Comparison of ENCODE assay signal across 8 cellular contexts in genomic region chr3:158105124-158105709, GRCh38. TPM values are rescaled to one million over a fixed set of nuclear protein-coding genes. Genes with fewer than 3 reads are reported as not detected.
DNase-seq lines count a peak whose midpoint lies in the region; ATAC-seq and TF ChIP-seq lines count a peak whose summit lies in the region.

No MANE protein-coding gene starts in this region.

- no peaks in the 10 kb centered on the region for H3K9me3 ChIP-seq in right cardiac atrium (ENCODE audit: control insufficient read depth, low read length)
- H3K9me3 ChIP-seq in testis, result no peaks in the 10 kb centered on the region

- DNase-seq in AG04449 (ENCODE audit: low read depth, low spot score), result no peak
- peak; percentile 27 for DNase-seq in H4 (ENCODE audit: low spot score)
- no peak for DNase-seq in activated CD4-positive, alpha-beta memory T cell treated with anti-CD3 and anti-CD28 coated beads, Interleukin-2, amount 10 ng/mL, durations not matched to agents 7 days and 5 days
- DNase-seq in right cardiac atrium, result peak in 2 of 3 donors; percentile 58 to 64
- no peak for DNase-seq in testis
- DNase-seq in superior temporal gyrus (ENCODE audit: extremely low spot score), result no peak
- no peak for DNase-seq in cerebellar nuclear complex (lab: John Stamatoyannopoulos, UW)

- intact Hi-C loops in right cardiac atrium (cut with DNase I) (no loop called here), testis (cut with DNase I; ENCODE audit: low total_unique reads) (no loop called here)

- peaks cover 56% of the 10 kb centered on the region for H3K4me1 Mint-ChIP-seq in activated CD4-positive, alpha-beta memory T cell treated with anti-CD3 and anti-CD28 coated beads, Interleukin-2, amount 10 ng/mL, durations not matched to agents 7 days and 5 days

- H3K4me3 ChIP-seq in AG04449 (ENCODE audit: low read depth, low read length), result peak overlapping the region; percentile 88
- peak overlapping the region; percentile 75 for H3K4me3 ChIP-seq in right cardiac atrium (ENCODE audit: low read length)
- H3K4me3 ChIP-seq in testis, result peak overlapping the region; percentile 22 to 48

- 3% methylated on average over 39 of the region's 39 CpGs for WGBS in right cardiac atrium
- WGBS in testis, 2 donors, result 6 to 7% methylated on average over 30 to 38 of the region's 39 CpGs

- POLR2A ChIA-PET in AG04449 (lab: Yijun Ruan, JAX), result interaction anchor here (0.7 to 1.5 kb wide), 4 partner anchors 57 to 698 kb away, joined by 4 to 5 read pairs (median 4); no protein-coding TSS in a partner anchor
- POLR2A ChIA-PET in activated CD4-positive, alpha-beta memory T cell treated with anti-CD3 and anti-CD28 coated beads, Interleukin-2, amount 10 ng/mL, durations not matched to agents 7 days and 5 days (lab: Charles Lee), result interaction anchor here (0.5 kb wide), 1 partner anchor 327 kb away, joined by 3 read pairs; no protein-coding TSS in a partner anchor

- no peaks in the 10 kb centered on the region for H3K36me3 ChIP-seq in testis (ENCODE audit: low read depth, missing control alignments)

- peaks cover 7% of the 10 kb centered on the region for H3K4me1 ChIP-seq in right cardiac atrium (ENCODE audit: control insufficient read depth, insufficient read depth, low read length)
- H3K4me1 ChIP-seq in testis, result no peaks in the 10 kb centered on the region

- peak overlapping the region; percentile 27 for H3K27ac Mint-ChIP-seq in activated CD4-positive, alpha-beta memory T cell treated with anti-CD3 and anti-CD28 coated beads, Interleukin-2, amount 10 ng/mL, durations not matched to agents 7 days and 5 days

- TF ChIP-seq CTCF in AG04449 (IDR thresholded peaks at IDR 0.05; ENCODE audit: insufficient read depth, low read length, missing control alignments) (no peak), testis (IDR thresholded peaks at IDR 0.05) (no peak)

- H3K27ac ChIP-seq in right cardiac atrium (ENCODE audit: low read length) (peak overlapping the region; percentile 26), testis (no peak overlapping the region)

- H3K4me3 Mint-ChIP-seq in activated CD4-positive, alpha-beta memory T cell treated with anti-CD3 and anti-CD28 coated beads, Interleukin-2, amount 10 ng/mL, durations not matched to agents 7 days and 5 days, result peak overlapping the region; percentile 74

- peak; percentile 22 to 34 for ATAC-seq in right cardiac atrium
- no peak for ATAC-seq in HG02970 (IDR thresholded peaks at IDR 0.05; ENCODE audit: low FRiP score, unreplicated experiment)

- CTCF ChIA-PET in AG04449 (lab: Yijun Ruan, JAX), result interaction anchor here (0.7 to 3.4 kb wide), 8 partner anchors 13 to 572 kb away, joined by 3 to 16 read pairs (median 4); no protein-coding TSS in a partner anchor
- CTCF ChIA-PET in activated CD4-positive, alpha-beta memory T cell treated with anti-CD3 and anti-CD28 coated beads, Interleukin-2, amount 10 ng/mL, durations not matched to agents 7 days and 5 days (lab: Charles Lee), result interaction anchor here (1.2 kb wide), 1 partner anchor 10 kb away, joined by 4 read pairs; no protein-coding TSS in a partner anchor

- peaks cover 16% of the 10 kb centered on the region for H3K36me3 Mint-ChIP-seq in activated CD4-positive, alpha-beta memory T cell treated with anti-CD3 and anti-CD28 coated beads, Interleukin-2, amount 10 ng/mL, durations not matched to agents 7 days and 5 days (ENCODE audit: low read depth)

- no peaks in the 10 kb centered on the region for H3K9me3 Mint-ChIP-seq in activated CD4-positive, alpha-beta memory T cell treated with anti-CD3 and anti-CD28 coated beads, Interleukin-2, amount 10 ng/mL, durations not matched to agents 7 days and 5 days

- no peak for TF ChIP-seq POLR2A in testis (IDR thresholded peaks at IDR 0.05)

- peaks cover 81% of the 10 kb centered on the region for H3K27me3 Mint-ChIP-seq in activated CD4-positive, alpha-beta memory T cell treated with anti-CD3 and anti-CD28 coated beads, Interleukin-2, amount 10 ng/mL, durations not matched to agents 7 days and 5 days

- H3K27me3 ChIP-seq in right cardiac atrium (ENCODE audit: control insufficient read depth, insufficient read depth), result no peaks in the 10 kb centered on the region
- H3K27me3 ChIP-seq in testis, result peaks cover 3% of the 10 kb centered on the region

RNA-seq across cellular contexts. Expression of gene SHOX2, which starts 1.0 kb away (rescaled TPM):
- 3.0 and 4.3 TPM in 2 replicates for total RNA-seq in H4 (2014; rRNA removed; shearing (Covaris generic))
- total RNA-seq in activated CD4-positive, alpha-beta memory T cell treated with anti-CD3 and anti-CD28 coated beads, Interleukin-2, amount 10 ng/mL, durations not matched to agents 7 days and 5 days, result not detected
- total RNA-seq in right cardiac atrium, result 1 to 10 TPM; 1.2 to 3.8 (median 2.7) TPM
- polyA plus RNA-seq in right cardiac atrium, result 7.4 TPM
- 1 to 10 TPM; 2.0 to 3.0 TPM for total RNA-seq in testis
- 3.2 TPM for polyA plus RNA-seq in testis (ENCODE audit: insufficient read depth, low read depth, low replicate concordance)

RNA-seq across cellular contexts. Expression of gene RSRC1, which starts 4.7 kb away (rescaled TPM):
- 78.5 and 89.7 TPM in 2 replicates for total RNA-seq in H4 (2014; rRNA removed; shearing (Covaris generic))
- total RNA-seq in activated CD4-positive, alpha-beta memory T cell treated with anti-CD3 and anti-CD28 coated beads, Interleukin-2, amount 10 ng/mL, durations not matched to agents 7 days and 5 days, result 10 to 100 TPM; 37.4 to 38.8 TPM
- total RNA-seq in right cardiac atrium (10 to 100 TPM; 28.0 to 31.0 (median 29.3) TPM), testis (10 to 100 TPM; 43.8 to 53.3 TPM)
- polyA plus RNA-seq in right cardiac atrium (23.0 TPM), testis (ENCODE audit: insufficient read depth, low read depth, low replicate concordance) (12.6 TPM)

Comparison
In these comparisons a context has a peak if more than half of its experiments do, and no peak if none do; other contexts are left out.
1. DNase-seq: peak in H4 (single experiment) and right cardiac atrium (2 of 3); none in AG04449 (single experiment), activated CD4-positive, alpha-beta memory T cell treated with anti-CD3 and anti-CD28 coated beads, Interleukin-2, amount 10 ng/mL, durations not matched to agents 7 days and 5 days (single experiment), testis (single experiment), superior temporal gyrus (single experiment) and cerebellar nuclear complex (0 of 2).
2. H3K4me3 ChIP-seq: peak in every context shown above with its lines; median percentile 88 in AG04449; 75 in right cardiac atrium; 35 in testis.